1 cellular context compared by ENCODE assay signal in the genomic region with DNA sequence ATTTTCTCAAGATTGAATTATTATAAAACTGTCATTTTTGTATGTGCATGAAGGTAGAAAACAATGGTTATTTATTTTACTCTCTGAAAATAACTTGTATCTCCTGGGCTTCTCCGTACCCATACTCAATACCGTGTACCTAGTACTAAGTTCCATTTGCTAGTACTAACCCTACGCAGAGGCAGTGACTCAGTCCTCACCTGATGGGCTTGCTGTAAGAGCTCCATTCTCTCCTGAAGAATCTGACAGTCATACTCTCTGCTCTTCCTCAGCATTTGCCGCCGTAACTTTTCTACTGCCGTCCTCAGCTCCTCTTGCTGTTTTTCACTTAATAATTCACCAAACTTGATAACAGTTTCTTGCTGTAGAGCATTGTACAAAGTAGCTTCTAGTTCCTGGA.
TF ChIP-seq lines count a peak whose summit lies in the region.

No MANE protein-coding gene starts in this region.

TF ChIP-seq in HepG2, 621 proteins besides CTCF, POLR2A, EP300 and RAD21 (continued from another document):
- TF ChIP-seq, protein P1, sequence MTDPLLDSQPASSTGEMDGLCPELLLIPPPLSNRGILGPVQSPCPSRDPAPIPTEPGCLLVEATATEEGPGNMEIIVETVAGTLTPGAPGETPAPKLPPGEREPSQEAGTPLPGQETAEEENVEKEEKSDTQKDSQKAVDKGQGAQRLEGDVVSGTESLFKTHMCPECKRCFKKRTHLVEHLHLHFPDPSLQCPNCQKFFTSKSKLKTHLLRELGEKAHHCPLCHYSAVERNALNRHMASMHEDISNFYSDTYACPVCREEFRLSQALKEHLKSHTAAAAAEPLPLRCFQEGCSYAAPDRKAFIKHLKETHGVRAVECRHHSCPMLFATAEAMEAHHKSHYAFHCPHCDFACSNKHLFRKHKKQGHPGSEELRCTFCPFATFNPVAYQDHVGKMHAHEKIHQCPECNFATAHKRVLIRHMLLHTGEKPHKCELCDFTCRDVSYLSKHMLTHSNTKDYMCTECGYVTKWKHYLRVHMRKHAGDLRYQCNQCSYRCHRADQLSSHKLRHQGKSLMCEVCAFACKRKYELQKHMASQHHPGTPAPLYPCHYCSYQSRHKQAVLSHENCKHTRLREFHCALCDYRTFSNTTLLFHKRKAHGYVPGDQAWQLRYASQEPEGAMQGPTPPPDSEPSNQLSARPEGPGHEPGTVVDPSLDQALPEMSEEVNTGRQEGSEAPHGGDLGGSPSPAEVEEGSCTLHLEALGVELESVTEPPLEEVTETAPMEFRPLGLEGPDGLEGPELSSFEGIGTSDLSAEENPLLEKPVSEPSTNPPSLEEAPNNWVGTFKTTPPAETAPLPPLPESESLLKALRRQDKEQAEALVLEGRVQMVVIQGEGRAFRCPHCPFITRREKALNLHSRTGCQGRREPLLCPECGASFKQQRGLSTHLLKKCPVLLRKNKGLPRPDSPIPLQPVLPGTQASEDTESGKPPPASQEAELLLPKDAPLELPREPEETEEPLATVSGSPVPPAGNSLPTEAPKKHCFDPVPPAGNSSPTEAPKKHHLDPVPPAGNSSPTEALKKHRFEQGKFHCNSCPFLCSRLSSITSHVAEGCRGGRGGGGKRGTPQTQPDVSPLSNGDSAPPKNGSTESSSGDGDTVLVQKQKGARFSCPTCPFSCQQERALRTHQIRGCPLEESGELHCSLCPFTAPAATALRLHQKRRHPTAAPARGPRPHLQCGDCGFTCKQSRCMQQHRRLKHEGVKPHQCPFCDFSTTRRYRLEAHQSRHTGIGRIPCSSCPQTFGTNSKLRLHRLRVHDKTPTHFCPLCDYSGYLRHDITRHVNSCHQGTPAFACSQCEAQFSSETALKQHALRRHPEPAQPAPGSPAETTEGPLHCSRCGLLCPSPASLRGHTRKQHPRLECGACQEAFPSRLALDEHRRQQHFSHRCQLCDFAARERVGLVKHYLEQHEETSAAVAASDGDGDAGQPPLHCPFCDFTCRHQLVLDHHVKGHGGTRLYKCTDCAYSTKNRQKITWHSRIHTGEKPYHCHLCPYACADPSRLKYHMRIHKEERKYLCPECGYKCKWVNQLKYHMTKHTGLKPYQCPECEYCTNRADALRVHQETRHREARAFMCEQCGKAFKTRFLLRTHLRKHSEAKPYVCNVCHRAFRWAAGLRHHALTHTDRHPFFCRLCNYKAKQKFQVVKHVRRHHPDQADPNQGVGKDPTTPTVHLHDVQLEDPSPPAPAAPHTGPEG (CRISPR knock-in tag; IDR thresholded peaks at IDR 0.05), result no peak
- no peak for TF ChIP-seq NFRKB (IDR thresholded peaks at IDR 0.05)
- TF ChIP-seq, protein P2, sequence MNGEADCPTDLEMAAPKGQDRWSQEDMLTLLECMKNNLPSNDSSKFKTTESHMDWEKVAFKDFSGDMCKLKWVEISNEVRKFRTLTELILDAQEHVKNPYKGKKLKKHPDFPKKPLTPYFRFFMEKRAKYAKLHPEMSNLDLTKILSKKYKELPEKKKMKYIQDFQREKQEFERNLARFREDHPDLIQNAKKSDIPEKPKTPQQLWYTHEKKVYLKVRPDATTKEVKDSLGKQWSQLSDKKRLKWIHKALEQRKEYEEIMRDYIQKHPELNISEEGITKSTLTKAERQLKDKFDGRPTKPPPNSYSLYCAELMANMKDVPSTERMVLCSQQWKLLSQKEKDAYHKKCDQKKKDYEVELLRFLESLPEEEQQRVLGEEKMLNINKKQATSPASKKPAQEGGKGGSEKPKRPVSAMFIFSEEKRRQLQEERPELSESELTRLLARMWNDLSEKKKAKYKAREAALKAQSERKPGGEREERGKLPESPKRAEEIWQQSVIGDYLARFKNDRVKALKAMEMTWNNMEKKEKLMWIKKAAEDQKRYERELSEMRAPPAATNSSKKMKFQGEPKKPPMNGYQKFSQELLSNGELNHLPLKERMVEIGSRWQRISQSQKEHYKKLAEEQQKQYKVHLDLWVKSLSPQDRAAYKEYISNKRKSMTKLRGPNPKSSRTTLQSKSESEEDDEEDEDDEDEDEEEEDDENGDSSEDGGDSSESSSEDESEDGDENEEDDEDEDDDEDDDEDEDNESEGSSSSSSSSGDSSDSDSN (CRISPR knock-in tag; IDR thresholded peaks at IDR 0.05), result no peak
